In genomic region chr11:14179126-14179820, GRCh38 we compare ENCODE assay signal across 2 cellular contexts.
TF ChIP-seq lines count a peak whose summit lies in the region.

No MANE protein-coding gene starts in this region.

TF ChIP-seq in IMR-90, 13 proteins besides CTCF, POLR2A, EP300 and RAD21:
- TF ChIP-seq CEBPB (IDR thresholded peaks at IDR 0.05; ENCODE audit: low read depth, low read length) (no peak), BHLHE40 (IDR thresholded peaks at IDR 0.05; ENCODE audit: low read depth, low read length) (no peak), RFX5 (IDR thresholded peaks at IDR 0.05; ENCODE audit: low read depth, low read length) (no peak), USF2 (IDR thresholded peaks at IDR 0.05; ENCODE audit: low read depth, low read length) (no peak), MAFK (IDR thresholded peaks at IDR 0.05; ENCODE audit: low read depth, low read length) (no peak), ELK1 (IDR thresholded peaks at IDR 0.05; ENCODE audit: borderline replicate concordance, low read depth, low read length) (no peak), MAZ (IDR thresholded peaks at IDR 0.05; ENCODE audit: borderline replicate concordance, low read depth, low read length) (no peak), SMC3 (IDR thresholded peaks at IDR 0.05; ENCODE audit: low read depth, low read length) (no peak), FOS (IDR thresholded peaks at IDR 0.05; ENCODE audit: low read depth, low read length) (no peak), MXI1 (IDR thresholded peaks at IDR 0.05; ENCODE audit: borderline replicate concordance, low read depth, low read length) (no peak), NFE2L2 (IDR thresholded peaks at IDR 0.05; ENCODE audit: low read depth, low read length) (no peak; the same call in 1 of the 2 replicates), CHD1 (IDR thresholded peaks at IDR 0.05; ENCODE audit: low read depth, low read length) (no peak), RCOR1 (IDR thresholded peaks at IDR 0.05; ENCODE audit: insufficient replicate concordance, low read length) (no peak)

TF ChIP-seq in H1, 55 proteins besides CTCF, POLR2A, EP300 and RAD21:
- TF ChIP-seq HDAC2 (IDR thresholded peaks at IDR 0.05; ENCODE audit: borderline replicate concordance in 1 of 2, low read depth in 2 of 2, low read length in 2 of 2) (peak in 1 of 2 experiments; percentile 95; a peak in 1 of 4 replicates), TCF12 (IDR thresholded peaks at IDR 0.05; ENCODE audit: low read depth, low read length) (no peak), KDM1A (IDR thresholded peaks at IDR 0.05; ENCODE audit: borderline replicate concordance, low read length) (peak; percentile 95), RNF2 (IDR thresholded peaks at IDR 0.05; ENCODE audit: borderline replicate concordance, low read depth, low read length, missing control alignments, poor library complexity, severe bottlenecking) (no peak), TBP (IDR thresholded peaks at IDR 0.05; ENCODE audit: low read depth, low read length) (no peak)
